Comparison of ENCODE assay signal across 15 cellular contexts in the genomic region with DNA sequence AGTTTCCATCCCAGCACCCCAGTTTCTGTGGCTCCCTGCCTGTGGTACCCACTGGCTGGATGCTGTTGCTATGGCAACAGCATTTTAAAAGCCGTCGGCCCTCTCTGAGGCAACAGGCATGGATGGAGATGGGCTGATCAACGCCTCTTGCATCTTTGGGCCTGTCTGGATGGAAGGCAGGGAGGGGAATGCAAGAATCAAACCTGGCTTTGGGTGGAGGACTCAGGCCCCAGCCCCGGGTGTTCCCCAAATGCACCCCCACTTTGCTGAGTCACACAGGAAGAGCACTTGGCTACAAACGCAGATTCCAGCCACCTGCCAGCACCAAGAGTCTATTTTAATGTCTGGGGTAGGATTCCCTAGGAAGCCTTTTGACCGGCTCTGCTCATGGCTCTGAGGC. TPM values are rescaled to one million over a fixed set of nuclear protein-coding genes. Genes with fewer than 3 reads are reported as not detected.
DNase-seq lines count a peak whose midpoint lies in the region; TF ChIP-seq lines count a peak whose summit lies in the region.
"Had no signal": no experiment of that assay in that cellular context is flagged by ENCODE, and none has a peak within 500 bp of the region (broad histone marks: within the 10 kb centered on the region; RNA-seq: fewer than 3 reads in every experiment).

No MANE protein-coding gene starts in this region.

- H3K27ac Mint-ChIP-seq in osteocyte (ENCODE audit: unreplicated experiment) (peak overlapping the region; percentile 78), nephron progenitor cell (no peak overlapping the region)
- H3K27ac Mint-ChIP-seq: CD4-positive, alpha-beta memory T cell had no signal

- no peak for TF ChIP-seq CTCF in coronary artery (IDR thresholded peaks at IDR 0.05)
- TF ChIP-seq CTCF in osteocyte (IDR thresholded peaks at IDR 0.05): no peak
- TF ChIP-seq CTCF in nephron progenitor cell (IDR thresholded peaks at IDR 0.05): no peak

- H3K4me3 Mint-ChIP-seq in osteocyte (ENCODE audit: unreplicated experiment) (no peak overlapping the region), nephron progenitor cell (no peak overlapping the region)
- H3K4me3 Mint-ChIP-seq: CD4-positive, alpha-beta memory T cell had no signal

- H3K9me3 Mint-ChIP-seq in osteocyte (ENCODE audit: unreplicated experiment): peaks cover 7% of the 10 kb centered on the region
- H3K9me3 Mint-ChIP-seq in nephron progenitor cell: peaks cover 14% of the 10 kb centered on the region

- H3K36me3 Mint-ChIP-seq in osteocyte (ENCODE audit: unreplicated experiment) (peaks cover 3% of the 10 kb centered on the region), nephron progenitor cell (ENCODE audit: low read depth) (no peaks in the 10 kb centered on the region)
- H3K36me3 Mint-ChIP-seq: CD4-positive, alpha-beta memory T cell had no signal

- H3K4me1 Mint-ChIP-seq in osteocyte (ENCODE audit: unreplicated experiment) (peaks cover 20% of the 10 kb centered on the region), nephron progenitor cell (peaks cover 5% of the 10 kb centered on the region)
- H3K4me1 Mint-ChIP-seq: CD4-positive, alpha-beta memory T cell had no signal

- DNase-seq in EL: peak; percentile 61
- peak; percentile 68 for DNase-seq in NCI-H226
- peak; percentile 71 for DNase-seq in coronary artery (ENCODE audit: low spot score)
- DNase-seq in osteocyte (ENCODE audit: extremely low spot score, unreplicated experiment): no peak
- DNase-seq in SIG-M5 (lab: John Stamatoyannopoulos, UW): no peak
- no peak for DNase-seq in NOMO-1 treated with DMSO at 0.1 percent for 48 hours (lab: John Stamatoyannopoulos, UW; ENCODE audit: unreplicated experiment)
- no peak for DNase-seq in nephron progenitor cell
- DNase-seq in activated naive CD4-positive, alpha-beta T cell treated with anti-CD3 and anti-CD28 coated beads, Interleukin-2, amount 50 U/mL, for 16 hours: no peak
- DNase-seq: activated CD4-positive, alpha-beta T cell treated with anti-CD3 and anti-CD28 coated beads, Interleukin-2, amount 50 U/mL, for 4 hours; body of pancreas; CD4-positive, alpha-beta memory T cell; gastrocnemius medialis; GDM1; Karpas-422; NCI-H1694 had no signal

- H3K4me3 ChIP-seq in coronary artery: no peak overlapping the region
- H3K4me3 ChIP-seq: body of pancreas, gastrocnemius medialis had no signal

- H3K27me3 Mint-ChIP-seq in osteocyte (ENCODE audit: unreplicated experiment): no peaks in the 10 kb centered on the region
- H3K27me3 Mint-ChIP-seq in nephron progenitor cell (ENCODE audit: low read depth, poor library complexity): peaks cover 38% of the 10 kb centered on the region

- H3K27ac ChIP-seq in coronary artery: peak overlapping the region; percentile 71 to 86
- H3K27ac ChIP-seq: body of pancreas, gastrocnemius medialis had no signal

RNA-seq across cellular contexts. Expression of a gene that starts 45.7 kb away (rescaled TPM):
- 29.2 and 32.7 TPM in 2 replicates for total RNA-seq in osteocyte

RNA-seq across cellular contexts. Expression of a gene that starts 49.8 kb away (rescaled TPM):
- 50.2 and 60.6 TPM in 2 replicates for total RNA-seq in osteocyte
- total RNA-seq: CD4-positive, alpha-beta memory T cell had no signal

Comparison
In these comparisons a context has a peak if more than half of its experiments do, and no peak if none do; other contexts are left out.
1. DNase-seq: peak in EL (single experiment), NCI-H226 (single experiment) and coronary artery (single experiment); none in osteocyte (single experiment), SIG-M5 (single experiment), NOMO-1 treated with DMSO at 0.1 percent for 48 hours (single experiment), nephron progenitor cell (single experiment) and activated naive CD4-positive, alpha-beta T cell treated with anti-CD3 and anti-CD28 coated beads, Interleukin-2, amount 50 U/mL, for 16 hours (single experiment).